23 cellular contexts compared by ENCODE assay signal in genomic region chr15:97014001-97014400, GRCh38.
"Had no signal": no experiment of that assay in that cellular context is flagged by ENCODE, and none has a peak within 500 bp of the region (broad histone marks: within the 10 kb centered on the region; RNA-seq: fewer than 3 reads in every experiment).

No MANE protein-coding gene starts in this region.

- H3K27ac ChIP-seq: colonic mucosa, esophagus muscularis mucosa, lower lobe of right lung, ovary, right lobe of liver, thoracic aorta, tibial nerve, upper lobe of left lung had no signal

- H3K27ac Mint-ChIP-seq: dendritic cell treated with granulocyte-macrophage colony-stimulating factor and Interleukin-4, amounts not matched to agents 40 ng/mL and 50 ng/mL, for 4 days; endodermal cell; immature natural killer cell; naive thymus-derived CD8-positive, alpha-beta T cell; nephron progenitor cell; stimulated activated naive B cell treated with anti-CD40 and anti-IgM and Interleukin-4, amounts not matched to agents 10 μg/mL and 1 μg/mL and 100 μg/mL, for 72 hours; stimulated activated naive CD8-positive, alpha-beta T cell treated with anti-CD3 and anti-CD28 coated beads, Interleukin-15, Interleukin-2, amounts not matched to agents 100 ng/mL and 50 ng/mL, for 24 hours had no signal

- H3K27me3 ChIP-seq: colonic mucosa, esophagus muscularis mucosa, ovary, right lobe of liver, tibial nerve, upper lobe of left lung had no signal

- H3K4me3 ChIP-seq: colonic mucosa, esophagus muscularis mucosa, lower lobe of right lung, ovary, right lobe of liver, thoracic aorta, tibial nerve, upper lobe of left lung had no signal

- ATAC-seq: left ventricle myocardium superior; lower lobe of right lung; naive thymus-derived CD8-positive, alpha-beta T cell; right lobe of liver; stimulated activated naive B cell treated with anti-CD40 and anti-IgM and Interleukin-4, amounts not matched to agents 10 μg/mL and 1 μg/mL and 100 μg/mL, for 72 hours had no signal

- H3K4me1 Mint-ChIP-seq: immature natural killer cell; naive thymus-derived CD8-positive, alpha-beta T cell; stimulated activated naive B cell treated with anti-CD40 and anti-IgM and Interleukin-4, amounts not matched to agents 10 μg/mL and 1 μg/mL and 100 μg/mL, for 72 hours had no signal

- H3K9me3 ChIP-seq: colonic mucosa, lower lobe of right lung, ovary, right lobe of liver, thoracic aorta had no signal

- H3K36me3 Mint-ChIP-seq: immature natural killer cell; naive thymus-derived CD8-positive, alpha-beta T cell; stimulated activated naive B cell treated with anti-CD40 and anti-IgM and Interleukin-4, amounts not matched to agents 10 μg/mL and 1 μg/mL and 100 μg/mL, for 72 hours had no signal

- DNase-seq: colonic mucosa; effector CD8-positive, alpha-beta T cell; endodermal cell; hypothalamus; immature natural killer cell; left ventricle myocardium superior; lower lobe of right lung; naive thymus-derived CD8-positive, alpha-beta T cell; nephron progenitor cell; occipital lobe; ovary; retina; right lobe of liver; small intestine; stimulated activated CD4-positive, alpha-beta T cell treated with anti-CD3 and anti-CD28 coated beads, Interleukin-15, amount 100 ng/mL, for 24 hours; stimulated activated CD4-positive, alpha-beta T cell treated with anti-CD3 and anti-CD28 coated beads, Interleukin-2, amount 100 ng/mL, for 48 hours; stimulated activated naive B cell treated with anti-CD40 and anti-IgM and Interleukin-4, amounts not matched to agents 10 μg/mL and 1 μg/mL and 100 μg/mL, for 72 hours; upper lobe of left lung had no signal

- H3K4me3 Mint-ChIP-seq: dendritic cell treated with granulocyte-macrophage colony-stimulating factor and Interleukin-4, amounts not matched to agents 40 ng/mL and 50 ng/mL, for 4 days; endodermal cell; immature natural killer cell; naive thymus-derived CD8-positive, alpha-beta T cell; nephron progenitor cell; stimulated activated naive B cell treated with anti-CD40 and anti-IgM and Interleukin-4, amounts not matched to agents 10 μg/mL and 1 μg/mL and 100 μg/mL, for 72 hours; stimulated activated naive CD8-positive, alpha-beta T cell treated with anti-CD3 and anti-CD28 coated beads, Interleukin-15, Interleukin-2, amounts not matched to agents 100 ng/mL and 50 ng/mL, for 24 hours had no signal

- H3K36me3 ChIP-seq: colonic mucosa, esophagus muscularis mucosa, lower lobe of right lung, ovary, right lobe of liver, thoracic aorta, tibial nerve, upper lobe of left lung had no signal

- H3K4me1 ChIP-seq: colonic mucosa, esophagus muscularis mucosa, lower lobe of right lung, right lobe of liver, tibial nerve, upper lobe of left lung had no signal

- H3K9me3 Mint-ChIP-seq: dendritic cell treated with granulocyte-macrophage colony-stimulating factor and Interleukin-4, amounts not matched to agents 40 ng/mL and 50 ng/mL, for 4 days; endodermal cell; stimulated activated naive CD8-positive, alpha-beta T cell treated with anti-CD3 and anti-CD28 coated beads, Interleukin-15, Interleukin-2, amounts not matched to agents 100 ng/mL and 50 ng/mL, for 24 hours had no signal

- H3K27me3 Mint-ChIP-seq: dendritic cell treated with granulocyte-macrophage colony-stimulating factor and Interleukin-4, amounts not matched to agents 40 ng/mL and 50 ng/mL, for 4 days; stimulated activated naive B cell treated with anti-CD40 and anti-IgM and Interleukin-4, amounts not matched to agents 10 μg/mL and 1 μg/mL and 100 μg/mL, for 72 hours; stimulated activated naive CD8-positive, alpha-beta T cell treated with anti-CD3 and anti-CD28 coated beads, Interleukin-15, Interleukin-2, amounts not matched to agents 100 ng/mL and 50 ng/mL, for 24 hours had no signal
